In the genomic region with DNA sequence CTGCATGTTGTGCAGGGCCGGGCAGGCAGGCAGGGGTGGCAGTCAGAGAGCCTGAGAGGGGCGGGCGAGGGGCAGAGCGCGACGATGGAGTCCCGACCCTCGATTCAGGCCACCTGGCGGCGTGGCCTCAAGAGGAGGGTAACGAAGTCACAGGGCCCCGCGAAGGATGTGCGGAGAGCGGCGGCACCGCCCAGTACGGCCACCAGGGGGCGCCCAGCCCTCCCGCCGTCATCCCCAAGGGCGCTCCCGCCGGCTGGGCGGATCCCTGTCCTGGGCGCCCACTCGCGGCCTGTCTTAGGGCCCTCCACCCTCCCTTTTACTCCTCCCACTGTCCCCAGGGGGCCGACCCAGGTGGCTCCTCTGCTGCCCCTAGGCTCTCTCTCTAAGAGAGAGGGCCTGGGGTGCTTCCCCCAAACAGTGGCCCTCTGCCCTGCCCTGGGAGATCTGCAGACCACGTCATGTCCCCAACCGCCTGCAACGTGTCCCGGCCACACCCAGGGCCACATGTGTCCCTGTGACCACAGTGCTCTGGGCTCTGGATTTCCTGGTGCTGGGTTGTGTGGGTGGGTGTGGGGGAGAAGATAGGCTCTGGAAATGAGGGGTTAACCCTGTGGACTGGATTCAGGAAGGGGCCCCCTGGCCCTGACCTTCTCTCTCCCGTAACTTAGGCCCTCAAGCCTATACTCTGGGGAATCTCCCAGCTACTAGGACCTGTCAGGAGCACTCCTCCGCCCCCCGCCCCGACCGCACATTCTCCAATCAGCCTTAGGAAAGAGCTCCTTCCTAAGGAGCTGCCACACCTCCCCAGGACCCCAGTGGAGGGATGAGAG, we compare ENCODE assay signal across 9 cellular contexts. TPM values are rescaled to one million over a fixed set of nuclear protein-coding genes. Genes with fewer than 3 reads are reported as not detected.
DNase-seq lines count a peak whose midpoint lies in the region; ATAC-seq and TF ChIP-seq lines count a peak whose summit lies in the region.
"Had no signal": no experiment of that assay in that cellular context is flagged by ENCODE, and none has a peak within 500 bp of the region (broad histone marks: within the 10 kb centered on the region; RNA-seq: fewer than 3 reads in every experiment).

No MANE protein-coding gene starts in this region.

- peak; percentile 96 for ATAC-seq in left ventricle myocardium superior
- peak; percentile 95 for ATAC-seq in aorta (ENCODE audit: low FRiP score)

- 0 to 73% (median 9%) methylated on average over 5 to 38 of the region's 38 CpGs for WGBS in adrenal gland, 4 donors
- WGBS in aorta, 2 donors: 13 to 21% methylated on average over 21 to 38 of the region's 38 CpGs

- H3K27ac ChIP-seq in adrenal gland: peak overlapping the region in 3 of 5 donors; percentile 56 to 64 (median 63)
- H3K27ac ChIP-seq in aorta (ENCODE audit: low read depth in 1 of 2, low read length in 2 of 2): no peak overlapping the region

- DNase-seq in G401 (ENCODE audit: low spot score): peak; percentile 50
- peak; percentile 40 for DNase-seq in GOT3 (lab: John Stamatoyannopoulos, UW)
- DNase-seq in MG63: peak; percentile 71
- peak; percentile 70 to 86 (median 76) for DNase-seq in T-helper 1 cell
- DNase-seq in adrenal gland: peak; percentile 68 to 82 (median 75)
- peak; percentile 93 for DNase-seq in left ventricle myocardium superior
- no peak for DNase-seq in retinal pigment epithelial cell (ENCODE audit: low read depth)
- DNase-seq in aorta: peak; percentile 90 to 93

- H3K4me3 ChIP-seq in MG63 (no peak overlapping the region), adrenal gland (peak overlapping the region in 2 of 4 donors; percentile 22 to 30), retinal pigment epithelial cell (ENCODE audit: low read length) (no peak overlapping the region), aorta (ENCODE audit: low read length in 2 of 2) (no peak overlapping the region)

- H3K4me1 ChIP-seq in adrenal gland (replicated peaks in 1 of 2): peaks cover 3 to 10% of the 10 kb centered on the region in 2 donors
- no peaks in the 10 kb centered on the region for H3K4me1 ChIP-seq in aorta (ENCODE audit: control insufficient read depth in 1 of 2, insufficient read depth in 2 of 2, low read length in 2 of 2)

- no peaks in the 10 kb centered on the region for H3K27me3 ChIP-seq in MG63
- H3K27me3 ChIP-seq in adrenal gland: no peaks in the 10 kb centered on the region
- no peaks in the 10 kb centered on the region for H3K27me3 ChIP-seq in aorta (ENCODE audit: control insufficient read depth in 1 of 2, insufficient read depth in 2 of 2, low read length in 1 of 2)

- H3K36me3 ChIP-seq in MG63 (no peaks in the 10 kb centered on the region), adrenal gland (replicated peaks in 1 of 2) (no peaks in the 10 kb centered on the region), aorta (ENCODE audit: control insufficient read depth in 1 of 2, insufficient read depth in 2 of 2, low read length in 1 of 2) (no peaks in the 10 kb centered on the region)

- in situ Hi-C loops in G401 (cut with HindIII; ENCODE audit: low sequenced_read_pairs): no loop called here

- intact Hi-C loops in adrenal gland (cut with DNase I) (loop anchor here in 1 of 2 donors (5.0 to 10.0 kb wide), 2 partner anchors 51 to 239 kb away; no protein-coding TSS in a partner anchor), left ventricle myocardium superior (cut with micrococcal nuclease) (no loop called here), aorta (cut with DNase I) (loop anchor here (1.0 to 2.0 kb wide), 3 partner anchors 47 to 236 kb away; no protein-coding TSS in a partner anchor)

- TF ChIP-seq CTCF in adrenal gland (IDR thresholded peaks at IDR 0.05): peak; percentile 86 to 99 (median 97)
- peak; percentile 84 for TF ChIP-seq CTCF in retinal pigment epithelial cell (conservative IDR thresholded peaks at IDR 0.05; ENCODE audit: low read depth, low read length)

- TF ChIP-seq POLR2A in adrenal gland (IDR thresholded peaks at IDR 0.05): no peak

- H3K9me3 ChIP-seq in MG63 (no peaks in the 10 kb centered on the region), adrenal gland (replicated peaks in 1 of 3) (no peaks in the 10 kb centered on the region), aorta (ENCODE audit: control insufficient read depth, low read length) (no peaks in the 10 kb centered on the region)

RNA-seq across cellular contexts. Expression of a gene that starts 5.9 kb away (rescaled TPM):
- total RNA-seq in G401 (2014; rRNA removed; shearing (Covaris generic)): 0.31 TPM in 1 of 2 replicates, not detected in the other
- not detected in 2 replicates for total RNA-seq in MG63 (2014; rRNA removed; shearing (Covaris generic); ENCODE audit: low replicate concordance)
- total RNA-seq in adrenal gland: 1 to 10 TPM in 6 of 8 donors, under 1 TPM in 2; 0.35 to 2.0 (median 1.6) TPM
- 1 to 10 TPM in 2 of 3 donors, under 1 TPM in 1; 0.27 to 8.4 (median 1.2) TPM for polyA plus RNA-seq in adrenal gland
- total RNA-seq in left ventricle myocardium superior: 2.2 TPM
- total RNA-seq in aorta: 10 to 100 TPM in 1 of 2 donors, 1 to 10 TPM in 1; 1.7 to 10.4 TPM
- 1 to 10 TPM; 1.0 to 2.1 TPM for polyA plus RNA-seq in aorta

RNA-seq across cellular contexts. Expression of a gene that starts 13.1 kb away (rescaled TPM):
- total RNA-seq in G401 (2014; rRNA removed; shearing (Covaris generic)): not detected in 2 replicates
- not detected in 2 replicates for total RNA-seq in MG63 (2014; rRNA removed; shearing (Covaris generic); ENCODE audit: low replicate concordance)
- total RNA-seq in adrenal gland (under 1 TPM in 1 of 8 donors, not detected in 7; 0.11 TPM), left ventricle myocardium superior (not detected), aorta (not detected)
- polyA plus RNA-seq in adrenal gland (under 1 TPM; 0.07 to 0.32 (median 0.11) TPM), aorta (not detected)

RNA-seq across cellular contexts. Expression of a gene that starts 22.3 kb away (rescaled TPM):
- not detected in 2 replicates for total RNA-seq in G401 (2014; rRNA removed; shearing (Covaris generic))
- not detected in 2 replicates for total RNA-seq in MG63 (2014; rRNA removed; shearing (Covaris generic); ENCODE audit: low replicate concordance)
- total RNA-seq in adrenal gland (not detected), left ventricle myocardium superior (not detected), aorta (not detected)
- polyA plus RNA-seq in adrenal gland (not detected), aorta (not detected)
- total RNA-seq: subcutaneous adipose tissue had no signal

RNA-seq across cellular contexts. Expression of a gene that starts 25.0 kb away (rescaled TPM):
- 30.0 and 46.2 TPM in 2 replicates for total RNA-seq in G401 (2014; rRNA removed; shearing (Covaris generic))
- total RNA-seq in MG63 (2014; rRNA removed; shearing (Covaris generic); ENCODE audit: low replicate concordance): 11.9 and 12.3 TPM in 2 replicates
- total RNA-seq in adrenal gland (100 to 1,000 TPM in 1 of 8 donors, 10 to 100 TPM in 7; 54.8 to 101 (median 77.7) TPM), left ventricle myocardium superior (95.5 TPM), aorta (100 to 1,000 TPM; 125 to 139 TPM)
- polyA plus RNA-seq in adrenal gland (100 to 1,000 TPM in 1 of 3 donors, 10 to 100 TPM in 2; 39.6 to 111 (median 47.0) TPM), aorta (10 to 100 TPM; 15.8 to 87.0 TPM)

RNA-seq across cellular contexts. Expression of a gene that starts 29.6 kb away (rescaled TPM):
- 49.0 and 63.4 TPM in 2 replicates for total RNA-seq in G401 (2014; rRNA removed; shearing (Covaris generic))
- total RNA-seq in MG63 (2014; rRNA removed; shearing (Covaris generic); ENCODE audit: low replicate concordance): 17.9 and 18.0 TPM in 2 replicates
- 10 to 100 TPM in 6 of 8 donors, 1 to 10 TPM in 2; 6.4 to 18.2 (median 12.9) TPM for total RNA-seq in adrenal gland
- 10 to 100 TPM in 1 of 3 donors, 1 to 10 TPM in 2; 6.8 to 13.0 (median 9.1) TPM for polyA plus RNA-seq in adrenal gland
- 7.7 TPM for total RNA-seq in left ventricle myocardium superior
- 1 to 10 TPM; 4.3 to 5.3 TPM for total RNA-seq in aorta
- polyA plus RNA-seq in aorta: 1 to 10 TPM; 3.6 to 4.8 TPM

Comparison
In these comparisons a context has a peak if more than half of its experiments do, and no peak if none do; other contexts are left out.
1. H3K27ac ChIP-seq: peak in adrenal gland (3 of 5); none in aorta (0 of 2).